Comparison of ENCODE assay signal across 11 cellular contexts in genomic region chr5:123090641-123091257, GRCh38. TPM values are rescaled to one million over a fixed set of nuclear protein-coding genes. Genes with fewer than 3 reads are reported as not detected.
DNase-seq lines count a peak whose midpoint lies in the region; ATAC-seq and TF ChIP-seq lines count a peak whose summit lies in the region.
"Had no signal": no experiment of that assay in that cellular context is flagged by ENCODE, and none has a peak within 500 bp of the region (broad histone marks: within the 10 kb centered on the region; RNA-seq: fewer than 3 reads in every experiment).

No MANE protein-coding gene starts in this region.

- peak overlapping the region in 4 of 59 donors; percentile 26 to 46 (median 32) for H3K27ac ChIP-seq in dorsolateral prefrontal cortex

- peaks cover 7% of the 10 kb centered on the region for H3K4me1 Mint-ChIP-seq in activated CD8-positive, alpha-beta T cell treated with anti-CD3 and anti-CD28 coated beads, Interleukin-2, amount 10 ng/mL, durations not matched to agents 7 days and 5 days (ENCODE audit: low read depth)
- peaks cover 21% of the 10 kb centered on the region for H3K4me1 Mint-ChIP-seq in activated CD8-positive, alpha-beta T cell treated with anti-CD3 and anti-CD28 coated beads for 36 hours (ENCODE audit: low read depth)
- H3K4me1 Mint-ChIP-seq in mesothelial cell of epicardium = peaks cover 68% of the 10 kb centered on the region
- H3K4me1 Mint-ChIP-seq in type B pancreatic cell (ENCODE audit: unreplicated experiment) = peaks cover 30% of the 10 kb centered on the region
- peaks cover 18% of the 10 kb centered on the region for H3K4me1 Mint-ChIP-seq in activated naive CD4-positive, alpha-beta T cell treated with anti-CD3 and anti-CD28 coated beads, Interleukin-2, amount 10 ng/mL, durations not matched to agents 7 days and 5 days

- H3K9me3 Mint-ChIP-seq in activated CD8-positive, alpha-beta T cell treated with anti-CD3 and anti-CD28 coated beads, Interleukin-2, amount 10 ng/mL, durations not matched to agents 7 days and 5 days (ENCODE audit: insufficient read depth) = peaks cover 4% of the 10 kb centered on the region
- no peaks in the 10 kb centered on the region for H3K9me3 Mint-ChIP-seq in activated CD8-positive, alpha-beta T cell treated with anti-CD3 and anti-CD28 coated beads for 36 hours
- H3K9me3 Mint-ChIP-seq in mesothelial cell of epicardium (no peaks in the 10 kb centered on the region), type B pancreatic cell (no peaks in the 10 kb centered on the region)
- no peaks in the 10 kb centered on the region for H3K9me3 Mint-ChIP-seq in activated naive CD4-positive, alpha-beta T cell treated with anti-CD3 and anti-CD28 coated beads, Interleukin-2, amount 10 ng/mL, durations not matched to agents 7 days and 5 days

- H3K27me3 Mint-ChIP-seq in activated CD8-positive, alpha-beta T cell treated with anti-CD3 and anti-CD28 coated beads, Interleukin-2, amount 10 ng/mL, durations not matched to agents 7 days and 5 days (ENCODE audit: low read depth) = peaks cover 79% of the 10 kb centered on the region
- H3K27me3 Mint-ChIP-seq in activated CD8-positive, alpha-beta T cell treated with anti-CD3 and anti-CD28 coated beads for 36 hours = peaks cover 75% of the 10 kb centered on the region
- H3K27me3 Mint-ChIP-seq in mesothelial cell of epicardium (ENCODE audit: low read depth) (peaks cover 81% of the 10 kb centered on the region), type B pancreatic cell (peaks cover 94% of the 10 kb centered on the region)
- peaks cover 97% of the 10 kb centered on the region for H3K27me3 Mint-ChIP-seq in activated naive CD4-positive, alpha-beta T cell treated with anti-CD3 and anti-CD28 coated beads, Interleukin-2, amount 10 ng/mL, durations not matched to agents 7 days and 5 days

- POLR2A ChIA-PET in activated CD8-positive, alpha-beta T cell treated with anti-CD3 and anti-CD28 coated beads, Interleukin-2, amount 10 ng/mL, durations not matched to agents 7 days and 5 days (lab: Charles Lee) = no interaction called here
- POLR2A ChIA-PET in activated CD8-positive, alpha-beta T cell treated with anti-CD3 and anti-CD28 coated beads for 36 hours (lab: Charles Lee) = no interaction called here

- no peak for ATAC-seq in activated CD8-positive, alpha-beta T cell treated with anti-CD3 and anti-CD28 coated beads, Interleukin-2, amount 10 ng/mL, durations not matched to agents 7 days and 5 days
- no peak for ATAC-seq in activated CD8-positive, alpha-beta T cell treated with anti-CD3 and anti-CD28 coated beads for 36 hours
- ATAC-seq in HG03045 (IDR thresholded peaks at IDR 0.05; ENCODE audit: unreplicated experiment) = no peak

- peak overlapping the region in 42 of 59 donors; percentile 19 to 67 (median 53) for H3K4me3 ChIP-seq in dorsolateral prefrontal cortex

- CTCF ChIA-PET in activated CD8-positive, alpha-beta T cell treated with anti-CD3 and anti-CD28 coated beads, Interleukin-2, amount 10 ng/mL, durations not matched to agents 7 days and 5 days (lab: Charles Lee) = interaction anchor here (1.0 kb wide), 1 partner anchor 387 kb away, joined by 4 read pairs; no protein-coding TSS in a partner anchor
- CTCF ChIA-PET in activated CD8-positive, alpha-beta T cell treated with anti-CD3 and anti-CD28 coated beads for 36 hours (lab: Charles Lee) = no interaction called here
- CTCF ChIA-PET in activated naive CD4-positive, alpha-beta T cell treated with anti-CD3 and anti-CD28 coated beads, Interleukin-2, amount 10 ng/mL, durations not matched to agents 7 days and 5 days (lab: Charles Lee) = no interaction called here

- peak overlapping the region; percentile 22 for H3K4me3 Mint-ChIP-seq in activated CD8-positive, alpha-beta T cell treated with anti-CD3 and anti-CD28 coated beads, Interleukin-2, amount 10 ng/mL, durations not matched to agents 7 days and 5 days
- H3K4me3 Mint-ChIP-seq in activated CD8-positive, alpha-beta T cell treated with anti-CD3 and anti-CD28 coated beads for 36 hours = no peak overlapping the region
- H3K4me3 Mint-ChIP-seq in mesothelial cell of epicardium = peak overlapping the region; percentile 91
- H3K4me3 Mint-ChIP-seq in type B pancreatic cell = peak overlapping the region; percentile 78
- H3K4me3 Mint-ChIP-seq in activated naive CD4-positive, alpha-beta T cell treated with anti-CD3 and anti-CD28 coated beads, Interleukin-2, amount 10 ng/mL, durations not matched to agents 7 days and 5 days = no peak overlapping the region

- peak overlapping the region; percentile 30 for H3K27ac Mint-ChIP-seq in activated CD8-positive, alpha-beta T cell treated with anti-CD3 and anti-CD28 coated beads, Interleukin-2, amount 10 ng/mL, durations not matched to agents 7 days and 5 days
- H3K27ac Mint-ChIP-seq in activated CD8-positive, alpha-beta T cell treated with anti-CD3 and anti-CD28 coated beads for 36 hours = no peak overlapping the region
- H3K27ac Mint-ChIP-seq in mesothelial cell of epicardium = no peak overlapping the region
- no peak overlapping the region for H3K27ac Mint-ChIP-seq in type B pancreatic cell
- no peak overlapping the region for H3K27ac Mint-ChIP-seq in activated naive CD4-positive, alpha-beta T cell treated with anti-CD3 and anti-CD28 coated beads, Interleukin-2, amount 10 ng/mL, durations not matched to agents 7 days and 5 days

- H3K27me3 ChIP-seq in dorsolateral prefrontal cortex = peaks cover 38 to 99% (median 96%) of the 10 kb centered on the region in 45 donors

- no peak for TF ChIP-seq CTCF in activated CD8-positive, alpha-beta T cell treated with anti-CD3 and anti-CD28 coated beads for 36 hours (IDR thresholded peaks at IDR 0.05)
- no peak for TF ChIP-seq CTCF in dorsolateral prefrontal cortex (IDR thresholded peaks at IDR 0.05 in 54 of 56, conservative IDR thresholded peaks at IDR 0.05 in 2 of 56; ENCODE audit: low read depth in 1 of 56, partially characterized antibody in 56 of 56)
- no peak for TF ChIP-seq CTCF in mesothelial cell of epicardium (IDR thresholded peaks at IDR 0.05; ENCODE audit: unreplicated experiment)
- no peak for TF ChIP-seq CTCF in type B pancreatic cell (conservative IDR thresholded peaks at IDR 0.05)

- peaks cover 5% of the 10 kb centered on the region for H3K36me3 Mint-ChIP-seq in activated CD8-positive, alpha-beta T cell treated with anti-CD3 and anti-CD28 coated beads, Interleukin-2, amount 10 ng/mL, durations not matched to agents 7 days and 5 days (ENCODE audit: low read depth)
- no peaks in the 10 kb centered on the region for H3K36me3 Mint-ChIP-seq in activated CD8-positive, alpha-beta T cell treated with anti-CD3 and anti-CD28 coated beads for 36 hours (ENCODE audit: low read depth)
- no peaks in the 10 kb centered on the region for H3K36me3 Mint-ChIP-seq in mesothelial cell of epicardium
- no peaks in the 10 kb centered on the region for H3K36me3 Mint-ChIP-seq in type B pancreatic cell
- peaks cover 2% of the 10 kb centered on the region for H3K36me3 Mint-ChIP-seq in activated naive CD4-positive, alpha-beta T cell treated with anti-CD3 and anti-CD28 coated beads, Interleukin-2, amount 10 ng/mL, durations not matched to agents 7 days and 5 days

- intact Hi-C loops in activated CD8-positive, alpha-beta T cell treated with anti-CD3 and anti-CD28 coated beads for 36 hours (cut with micrococcal nuclease) = no loop called here
- intact Hi-C loops in dorsolateral prefrontal cortex (cut with DNase I) = no loop called here

- DNase-seq in activated CD8-positive, alpha-beta T cell treated with anti-CD3 and anti-CD28 coated beads, Interleukin-2, amount 10 ng/mL, durations not matched to agents 7 days and 5 days = no peak
- no peak for DNase-seq in activated CD8-positive, alpha-beta T cell treated with anti-CD3 and anti-CD28 coated beads for 36 hours
- DNase-seq in dorsolateral prefrontal cortex = no peak
- DNase-seq in mesothelial cell of epicardium (ENCODE audit: low spot score in 2 of 2, unreplicated experiment in 2 of 2) = no peak
- no peak for DNase-seq in type B pancreatic cell (ENCODE audit: extremely low spot score, unreplicated experiment)
- no peak for DNase-seq in activated naive CD4-positive, alpha-beta T cell treated with anti-CD3 and anti-CD28 coated beads, Interleukin-2, amount 10 ng/mL, durations not matched to agents 7 days and 5 days
- no peak for DNase-seq in NCI-H526 (lab: John Stamatoyannopoulos, UW)
- DNase-seq: anterior cingulate cortex; kidney; stimulated activated CD4-positive, alpha-beta T cell treated with anti-CD3 and anti-CD28 coated beads, Interleukin-4, amount 100 ng/mL, for 24 hours had no signal

RNA-seq across cellular contexts. Expression of gene PRDM6, which starts 1.7 kb away (rescaled TPM):
- total RNA-seq in activated CD8-positive, alpha-beta T cell treated with anti-CD3 and anti-CD28 coated beads, Interleukin-2, amount 10 ng/mL, durations not matched to agents 7 days and 5 days = not detected
- not detected for total RNA-seq in activated CD8-positive, alpha-beta T cell treated with anti-CD3 and anti-CD28 coated beads for 36 hours
- 1 to 10 TPM in 79 of 120 experiments, under 1 TPM in 41; 0.27 to 7.8 (median 1.4) TPM for total RNA-seq in dorsolateral prefrontal cortex
- 8.5 to 11.8 TPM (median 8.9 TPM) in 3 replicates for total RNA-seq in mesothelial cell of epicardium
- total RNA-seq in type B pancreatic cell (ENCODE audit: low replicate concordance) = 1.1 and 3.2 TPM in 2 replicates

RNA-seq across cellular contexts. Expression of gene PPIC, which starts 54.2 kb away (rescaled TPM):
- total RNA-seq in activated CD8-positive, alpha-beta T cell treated with anti-CD3 and anti-CD28 coated beads, Interleukin-2, amount 10 ng/mL, durations not matched to agents 7 days and 5 days = not detected
- total RNA-seq in activated CD8-positive, alpha-beta T cell treated with anti-CD3 and anti-CD28 coated beads for 36 hours = not detected
- total RNA-seq in dorsolateral prefrontal cortex = 10 to 100 TPM in 4 of 120 experiments, 1 to 10 TPM in 116; 1.0 to 10.4 (median 4.0) TPM
- 44.8 to 50.0 TPM (median 44.9 TPM) in 3 replicates for total RNA-seq in mesothelial cell of epicardium
- 23.4 and 57.7 TPM in 2 replicates for total RNA-seq in type B pancreatic cell (ENCODE audit: low replicate concordance)

Comparison
In these comparisons a context has a peak if more than half of its experiments do, and no peak if none do; other contexts are left out.
1. H3K4me3 Mint-ChIP-seq: peak in activated CD8-positive, alpha-beta T cell treated with anti-CD3 and anti-CD28 coated beads, Interleukin-2, amount 10 ng/mL, durations not matched to agents 7 days and 5 days (single experiment), mesothelial cell of epicardium (single experiment) and type B pancreatic cell (single experiment); none in activated CD8-positive, alpha-beta T cell treated with anti-CD3 and anti-CD28 coated beads for 36 hours (single experiment) and activated naive CD4-positive, alpha-beta T cell treated with anti-CD3 and anti-CD28 coated beads, Interleukin-2, amount 10 ng/mL, durations not matched to agents 7 days and 5 days (single experiment).